ENCODE assay signal across 14 cellular contexts in genomic region chr5:15993334-15993733, GRCh38.
DNase-seq lines count a peak whose midpoint lies in the region; ATAC-seq and TF ChIP-seq lines count a peak whose summit lies in the region.
"Had no signal": no experiment of that assay in that cellular context is flagged by ENCODE, and none has a peak within 500 bp of the region (broad histone marks: within the 10 kb centered on the region; RNA-seq: fewer than 3 reads in every experiment).

No MANE protein-coding gene starts in this region.

- no peak overlapping the region for H3K9ac ChIP-seq in GM23248

- H3K27me3 ChIP-seq in GM23248 (replicated peaks; ENCODE audit: insufficient read depth): peaks cover 11% of the 10 kb centered on the region; the same call in 1 of the 2 replicates
- H3K27me3 ChIP-seq: spleen, testis had no signal

- H3K4me1 ChIP-seq in GM23248 (ENCODE audit: insufficient read depth): peaks cover 11% of the 10 kb centered on the region
- H3K4me1 ChIP-seq: spleen, testis had no signal

- WGBS in GM23248 (ENCODE audit: low coverage in 1 of 2, low lambda C conversion rate in 2 of 2, missing lambda C conversion rate in 2 of 2), 2 experiments: 21 to 24% methylated on average over 2 of the region's 2 CpGs

- peaks cover 5% of the 10 kb centered on the region; the same call in 1 of the 2 replicates for H3F3A ChIP-seq in GM23248 (ENCODE audit: insufficient read depth)

- peak overlapping the region; percentile 2 for H3K4me2 ChIP-seq in GM23248 (ENCODE audit: unreplicated experiment)

- no peak overlapping the region for H2AFZ ChIP-seq in GM23248

- in situ Hi-C loops in GM23248 (cut with MboI): loop anchor here (25.0 kb wide), 1 partner anchor 531 kb away; no protein-coding TSS in a partner anchor

- DNase-seq in GM23248 (peak; percentile 80), RPMI7951 (ENCODE audit: low read depth) (peak; percentile 13), epithelial cell of proximal tubule (ENCODE audit: low read depth) (peak; percentile 27), renal cortical epithelial cell (ENCODE audit: low read depth) (peak; percentile 53), NCI-H2029 (lab: John Stamatoyannopoulos, UW) (no peak)
- DNase-seq: NCI-H1105, NCI-H748 treated with DMSO at 0.1 percent for 48 hours, SIG-M5, spleen, testis had no signal

- no peak for TF ChIP-seq CTCF in epithelial cell of proximal tubule (conservative IDR thresholded peaks at IDR 0.05; ENCODE audit: low read depth, low read length)

- H3K4me3 ChIP-seq in GM23248 (no peak overlapping the region), epithelial cell of proximal tubule (ENCODE audit: low read depth, low read length) (no peak overlapping the region)
- H3K4me3 ChIP-seq: spleen, testis had no signal

- no peaks in the 10 kb centered on the region for H4K20me1 ChIP-seq in GM23248 (ENCODE audit: insufficient read depth)

- H3K36me3 ChIP-seq in GM23248 (ENCODE audit: low read depth): no peaks in the 10 kb centered on the region
- H3K36me3 ChIP-seq: spleen had no signal

- H3K9me3 ChIP-seq in GM23248 (ENCODE audit: low read depth): no peaks in the 10 kb centered on the region
- H3K9me3 ChIP-seq: testis had no signal

- H3K27ac ChIP-seq in GM23248: no peak overlapping the region
- H3K27ac ChIP-seq: spleen, testis had no signal

- H3K79me2 ChIP-seq in GM23248 (ENCODE audit: insufficient read depth): no peaks in the 10 kb centered on the region

- no peaks in the 10 kb centered on the region for H3K9me2 ChIP-seq in GM23248 (ENCODE audit: insufficient read depth)

- ATAC-seq in HG03135 (IDR thresholded peaks at IDR 0.05; ENCODE audit: unreplicated experiment): no peak
- ATAC-seq in GM18909 (IDR thresholded peaks at IDR 0.05; ENCODE audit: poor library complexity, unreplicated experiment): no peak
- ATAC-seq in GM18861 (IDR thresholded peaks at IDR 0.05; ENCODE audit: unreplicated experiment): no peak
- ATAC-seq: natural killer cell treated with Interleukin-12 subunit alpha and Interleukin-12 subunit beta and Interleukin-15 and Interleukin-18, amount 100 ng/mL, for 72 hours had no signal
